8 cellular contexts compared by ENCODE assay signal in the genomic region with DNA sequence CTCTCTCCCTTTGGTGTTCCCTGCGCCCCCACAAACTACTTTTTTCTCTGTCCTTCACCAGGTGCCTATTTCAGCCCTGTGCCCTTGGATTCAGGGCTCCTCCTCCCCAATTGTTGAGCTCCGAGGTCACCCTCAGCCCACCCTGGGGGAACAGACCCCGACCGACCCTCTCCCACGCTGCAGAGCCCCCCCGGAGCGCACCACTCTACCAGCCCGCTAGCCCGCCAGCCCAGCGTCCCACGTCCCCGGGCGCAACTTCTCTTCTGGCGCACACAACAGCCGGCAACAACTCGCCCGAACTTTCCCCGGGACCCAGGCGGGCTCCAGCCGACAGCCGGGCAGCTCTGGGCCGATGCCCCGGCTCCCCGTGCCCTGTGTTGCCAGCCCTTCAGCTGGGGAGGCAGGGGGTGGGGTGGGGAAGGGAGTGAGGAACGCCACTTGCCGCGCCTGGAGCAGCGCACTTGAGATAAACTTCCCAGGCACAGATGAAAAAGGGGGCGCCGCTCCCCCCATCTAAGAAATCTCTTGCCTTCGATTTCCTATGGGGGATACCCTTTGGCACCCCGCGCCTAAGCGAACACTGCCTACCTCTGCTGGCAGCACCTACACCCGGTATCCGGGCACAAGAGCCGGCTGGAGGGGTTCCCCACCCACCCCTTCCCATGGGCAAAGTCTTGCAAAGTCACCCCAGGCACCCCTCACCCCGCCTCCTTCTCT. TPM values are rescaled to one million over a fixed set of nuclear protein-coding genes. Genes with fewer than 3 reads are reported as not detected.
DNase-seq lines count a peak whose midpoint lies in the region; ATAC-seq, FAIRE-seq and TF ChIP-seq lines count a peak whose summit lies in the region.

No MANE protein-coding gene starts in this region.

- no peak for FAIRE-seq in frontal cortex (lab: Jason Lieb, UNC)

- H3K4me2 ChIP-seq in parathyroid adenoma (ENCODE audit: low read length) = peak overlapping the region; percentile 70

- H3K36me3 ChIP-seq in GM06990 (ENCODE audit: control insufficient read depth, insufficient read depth, low read length) (no peaks in the 10 kb centered on the region), SJCRH30 (no peaks in the 10 kb centered on the region), parathyroid adenoma (ENCODE audit: control insufficient read depth, insufficient read depth, low read length) (no peaks in the 10 kb centered on the region)

- no peak for DNase-seq in GM06990 (ENCODE audit: extremely low read depth, insufficient read length)
- DNase-seq in SJCRH30 = peak in 1 of 2 experiments; percentile 39
- no peak for DNase-seq in fibroblast of pulmonary artery (ENCODE audit: low read depth)
- DNase-seq in NCI-H524 treated with DMSO at 0.1 percent for 48 hours (lab: John Stamatoyannopoulos, UW) = no peak
- DNase-seq in frontal cortex (ENCODE audit: low spot score in 2 of 2) = no peak

- no peak for ATAC-seq in GM21526 (IDR thresholded peaks at IDR 0.05; ENCODE audit: low FRiP score, unreplicated experiment)
- no peak for ATAC-seq in GM18858 (IDR thresholded peaks at IDR 0.05; ENCODE audit: unreplicated experiment)

- H3K9ac ChIP-seq in parathyroid adenoma = no peak overlapping the region

- TF ChIP-seq CTCF in GM06990 (IDR thresholded peaks at IDR 0.05; ENCODE audit: insufficient read depth, low read length, poor library complexity, severe bottlenecking) = no peak
- TF ChIP-seq CTCF in fibroblast of pulmonary artery (IDR thresholded peaks at IDR 0.05; ENCODE audit: low read length, missing control alignments) = no peak
- TF ChIP-seq CTCF in parathyroid adenoma (IDR thresholded peaks at IDR 0.05) = no peak

- H3K4me1 ChIP-seq in SJCRH30 (peaks cover 20% of the 10 kb centered on the region), parathyroid adenoma (no peaks in the 10 kb centered on the region)

- H3K4me3 ChIP-seq in GM06990 (replicated peaks; ENCODE audit: low read depth, low read length) (peak overlapping the region; percentile 61), SJCRH30 (peak overlapping the region; percentile 59), fibroblast of pulmonary artery (replicated peaks; ENCODE audit: low read depth, low read length) (peak overlapping the region; percentile 29), parathyroid adenoma (ENCODE audit: low read depth, low read length) (peak overlapping the region; percentile 51)

- H3K27ac ChIP-seq in SJCRH30 (no peak overlapping the region), parathyroid adenoma (no peak overlapping the region)

- no peak overlapping the region for H2AFZ ChIP-seq in parathyroid adenoma

- H3K27me3 ChIP-seq in GM06990 (replicated peaks; ENCODE audit: control insufficient read depth, insufficient read depth, low read length) = no peaks in the 10 kb centered on the region; the same call in none of the 2 replicates
- H3K27me3 ChIP-seq in SJCRH30 = peaks cover 16% of the 10 kb centered on the region
- no peaks in the 10 kb centered on the region for H3K27me3 ChIP-seq in parathyroid adenoma (ENCODE audit: control insufficient read depth, insufficient read depth, low read length)

- H3K9me3 ChIP-seq in SJCRH30 (replicated peaks) = no peaks in the 10 kb centered on the region
- no peaks in the 10 kb centered on the region for H3K9me3 ChIP-seq in parathyroid adenoma (ENCODE audit: control insufficient read depth, low read length)

- H3K79me2 ChIP-seq in parathyroid adenoma = no peaks in the 10 kb centered on the region

RNA-seq across cellular contexts. Expression of a gene that starts 1.0 kb away (rescaled TPM):
- total RNA-seq in SJCRH30 (2014; rRNA removed; shearing (Covaris generic)) = 2.3 and 2.4 TPM in 2 replicates
- total RNA-seq in frontal cortex = 1.6 TPM
